Comparison of ENCODE assay signal across 8 cellular contexts in the genomic region with DNA sequence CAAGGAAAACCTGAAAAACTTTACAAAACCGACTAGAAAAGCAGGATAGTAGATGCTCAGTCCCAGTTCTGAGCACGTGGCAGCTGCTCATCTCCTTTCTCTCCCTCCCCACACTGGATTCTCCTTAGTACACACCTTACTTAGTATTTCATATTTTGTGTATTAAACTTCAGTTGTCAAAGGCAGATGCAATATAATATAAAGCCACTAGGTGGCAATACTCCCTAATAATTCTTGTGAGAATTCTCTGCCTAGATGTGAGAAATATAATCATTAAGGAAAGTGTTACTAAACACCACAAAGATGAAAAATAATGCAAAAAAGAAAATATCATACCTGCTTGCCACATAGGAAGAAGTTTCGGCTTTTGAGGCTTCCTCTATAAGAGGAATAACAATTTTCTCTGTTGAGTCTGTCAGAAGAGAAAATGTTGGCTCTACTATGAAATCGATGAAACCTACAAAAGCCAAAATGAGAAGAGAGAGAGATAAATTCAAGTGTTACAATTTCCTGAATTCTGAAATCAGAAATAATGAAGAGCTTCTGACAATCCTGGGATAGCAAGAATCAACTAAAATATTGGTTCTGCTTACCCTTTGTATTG.
A peak's percentile ranks its signal among the peaks of the same experiment; 100 is the strongest.
DNase-seq lines count a peak whose midpoint lies in the region; ATAC-seq, FAIRE-seq and TF ChIP-seq lines count a peak whose summit lies in the region.

No MANE protein-coding gene starts in this region.

- CTCF ChIA-PET in PC-3 (lab: Charles Lee) = no interaction called here
- CTCF ChIA-PET in naive thymus-derived CD4-positive, alpha-beta T cell (lab: Charles Lee) = interaction anchor here (0.6 to 1.2 kb wide), 6 partner anchors 9 to 793 kb away, joined by 3 to 4 read pairs (median 3); no protein-coding TSS in a partner anchor

- POLR2A ChIA-PET in PC-3 (lab: Charles Lee; ENCODE audit: unreplicated experiment) = interaction anchor here (0.6 kb wide), 1 partner anchor 289 kb away, joined by 3 read pairs; no protein-coding TSS in a partner anchor
- POLR2A ChIA-PET in naive thymus-derived CD4-positive, alpha-beta T cell (lab: Charles Lee) = no interaction called here

- ATAC-seq in GM18907 (IDR thresholded peaks at IDR 0.05; ENCODE audit: unreplicated experiment) = peak; percentile 79
- peak; percentile 46 for ATAC-seq in PC-3
- ATAC-seq in naive thymus-derived CD4-positive, alpha-beta T cell = peak; percentile 63
- no peak for ATAC-seq in GM19328 (IDR thresholded peaks at IDR 0.05; ENCODE audit: unreplicated experiment)
- ATAC-seq in HG03196 (IDR thresholded peaks at IDR 0.05; ENCODE audit: unreplicated experiment) = no peak

- H3K36me3 ChIP-seq in PC-3 (ENCODE audit: low read depth, low read length) = no peaks in the 10 kb centered on the region
- H3K36me3 ChIP-seq in naive thymus-derived CD4-positive, alpha-beta T cell (ENCODE audit: control insufficient read depth in 2 of 3, insufficient read depth in 3 of 3, low read length in 3 of 3) = no peaks in the 10 kb centered on the region

- no peaks in the 10 kb centered on the region for H3K36me3 Mint-ChIP-seq in naive thymus-derived CD4-positive, alpha-beta T cell

- no peaks in the 10 kb centered on the region for H3F3A ChIP-seq in PC-3 (ENCODE audit: low read length, unreplicated experiment)

- no TSS peak for BruUV-seq in PC-3 (replicated peaks; lab: Mats Ljungman, UMichigan)

- peak; percentile 70 for TF ChIP-seq RAD21 in Ishikawa (IDR thresholded peaks at IDR 0.05; ENCODE audit: low read depth)

- H2AFZ ChIP-seq in PC-3 (ENCODE audit: low read length) = no peak overlapping the region

- no peak overlapping the region for H3K4me2 ChIP-seq in PC-3 (ENCODE audit: low read length)

- no peaks in the 10 kb centered on the region for H3K4me1 ChIP-seq in PC-3 (ENCODE audit: insufficient read depth, low read length)
- no peaks in the 10 kb centered on the region for H3K4me1 ChIP-seq in naive thymus-derived CD4-positive, alpha-beta T cell (ENCODE audit: control insufficient read depth in 2 of 2, insufficient read depth in 2 of 2, low read length in 2 of 2)

- no peak overlapping the region for H3K27ac ChIP-seq in PC-3 (ENCODE audit: low read length)
- no peak overlapping the region for H3K27ac ChIP-seq in naive thymus-derived CD4-positive, alpha-beta T cell (ENCODE audit: low read depth, low read length)

- H3K4me3 ChIP-seq in PC-3 (ENCODE audit: low read length) = no peak overlapping the region
- no peak overlapping the region for H3K4me3 ChIP-seq in naive thymus-derived CD4-positive, alpha-beta T cell (ENCODE audit: low read length)

- H3K9me3 Mint-ChIP-seq in naive thymus-derived CD4-positive, alpha-beta T cell = peaks cover 0 to 12% (median 4%) of the 10 kb centered on the region in 11 donors

- H3K27ac Mint-ChIP-seq in naive thymus-derived CD4-positive, alpha-beta T cell = no peak overlapping the region

- peaks cover 5 to 17% (median 9%) of the 10 kb centered on the region in 5 donors for H3K27me3 Mint-ChIP-seq in naive thymus-derived CD4-positive, alpha-beta T cell

- no peak for TF ChIP-seq EP300 in Ishikawa (IDR thresholded peaks at IDR 0.05; ENCODE audit: borderline replicate concordance)

- no peaks in the 10 kb centered on the region for H3K79me2 ChIP-seq in PC-3 (ENCODE audit: low read length)

- H3K9me2 ChIP-seq in PC-3 (replicated peaks; ENCODE audit: low read length) = no peaks in the 10 kb centered on the region

- no peaks in the 10 kb centered on the region for H3K4me1 Mint-ChIP-seq in naive thymus-derived CD4-positive, alpha-beta T cell

- no peaks in the 10 kb centered on the region for H4K20me1 ChIP-seq in PC-3 (ENCODE audit: low read length)

- H3K27me3 ChIP-seq in PC-3 (ENCODE audit: low read length) = no peaks in the 10 kb centered on the region; the same call in 1 of the 2 replicates
- H3K27me3 ChIP-seq in naive thymus-derived CD4-positive, alpha-beta T cell (ENCODE audit: control insufficient read depth in 2 of 2, insufficient read depth in 2 of 2, low read length in 2 of 2) = no peaks in the 10 kb centered on the region

- H3K4me3 Mint-ChIP-seq in naive thymus-derived CD4-positive, alpha-beta T cell = no peak overlapping the region

- H3K9ac ChIP-seq in PC-3 (ENCODE audit: low read length) = no peak overlapping the region

- intact Hi-C loops in PC-3 (cut with micrococcal nuclease) = loop anchor here (1.0 kb wide), 1 partner anchor 464 kb away; no protein-coding TSS in a partner anchor
- intact Hi-C loops in naive thymus-derived CD4-positive, alpha-beta T cell (cut with micrococcal nuclease) = loop anchor here (1.0 kb wide), 2 partner anchors 464 to 794 kb away; no protein-coding TSS in a partner anchor

- FAIRE-seq in endometrium (lab: Jason Lieb, UNC) = peak; percentile 91

- TF ChIP-seq CTCF in PC-3 (conservative IDR thresholded peaks at IDR 0.05; ENCODE audit: low read depth, low read length) = peak; percentile 85

- DNase-seq in Ammon's horn (ENCODE audit: low spot score) (peak; percentile 13), PC-3 (peak; percentile 86)
- peak in 4 of 9 donors; percentile 10 to 41 (median 24) for DNase-seq in naive thymus-derived CD4-positive, alpha-beta T cell

- H3K9me3 ChIP-seq in PC-3 (ENCODE audit: low read length) = no peaks in the 10 kb centered on the region
- H3K9me3 ChIP-seq in naive thymus-derived CD4-positive, alpha-beta T cell (ENCODE audit: control insufficient read depth in 2 of 3, low read length in 3 of 3) = no peaks in the 10 kb centered on the region

TF ChIP-seq in Ishikawa, 13 proteins besides CTCF, POLR2A, EP300 and RAD21:
- TF ChIP-seq EGR1 (IDR thresholded peaks at IDR 0.05) = no peak
- TF ChIP-seq, protein P1, sequence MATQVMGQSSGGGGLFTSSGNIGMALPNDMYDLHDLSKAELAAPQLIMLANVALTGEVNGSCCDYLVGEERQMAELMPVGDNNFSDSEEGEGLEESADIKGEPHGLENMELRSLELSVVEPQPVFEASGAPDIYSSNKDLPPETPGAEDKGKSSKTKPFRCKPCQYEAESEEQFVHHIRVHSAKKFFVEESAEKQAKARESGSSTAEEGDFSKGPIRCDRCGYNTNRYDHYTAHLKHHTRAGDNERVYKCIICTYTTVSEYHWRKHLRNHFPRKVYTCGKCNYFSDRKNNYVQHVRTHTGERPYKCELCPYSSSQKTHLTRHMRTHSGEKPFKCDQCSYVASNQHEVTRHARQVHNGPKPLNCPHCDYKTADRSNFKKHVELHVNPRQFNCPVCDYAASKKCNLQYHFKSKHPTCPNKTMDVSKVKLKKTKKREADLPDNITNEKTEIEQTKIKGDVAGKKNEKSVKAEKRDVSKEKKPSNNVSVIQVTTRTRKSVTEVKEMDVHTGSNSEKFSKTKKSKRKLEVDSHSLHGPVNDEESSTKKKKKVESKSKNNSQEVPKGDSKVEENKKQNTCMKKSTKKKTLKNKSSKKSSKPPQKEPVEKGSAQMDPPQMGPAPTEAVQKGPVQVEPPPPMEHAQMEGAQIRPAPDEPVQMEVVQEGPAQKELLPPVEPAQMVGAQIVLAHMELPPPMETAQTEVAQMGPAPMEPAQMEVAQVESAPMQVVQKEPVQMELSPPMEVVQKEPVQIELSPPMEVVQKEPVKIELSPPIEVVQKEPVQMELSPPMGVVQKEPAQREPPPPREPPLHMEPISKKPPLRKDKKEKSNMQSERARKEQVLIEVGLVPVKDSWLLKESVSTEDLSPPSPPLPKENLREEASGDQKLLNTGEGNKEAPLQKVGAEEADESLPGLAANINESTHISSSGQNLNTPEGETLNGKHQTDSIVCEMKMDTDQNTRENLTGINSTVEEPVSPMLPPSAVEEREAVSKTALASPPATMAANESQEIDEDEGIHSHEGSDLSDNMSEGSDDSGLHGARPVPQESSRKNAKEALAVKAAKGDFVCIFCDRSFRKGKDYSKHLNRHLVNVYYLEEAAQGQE (IDR thresholded peaks at IDR 0.05; ENCODE audit: low read depth) = no peak
- TF ChIP-seq, protein P2, sequence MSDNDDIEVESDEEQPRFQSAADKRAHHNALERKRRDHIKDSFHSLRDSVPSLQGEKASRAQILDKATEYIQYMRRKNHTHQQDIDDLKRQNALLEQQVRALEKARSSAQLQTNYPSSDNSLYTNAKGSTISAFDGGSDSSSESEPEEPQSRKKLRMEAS (IDR thresholded peaks at IDR 0.05) = no peak
- TF ChIP-seq CREB1 (IDR thresholded peaks at IDR 0.05; ENCODE audit: low read depth) = no peak
- TF ChIP-seq TEAD4 (IDR thresholded peaks at IDR 0.05) = no peak
- TF ChIP-seq CEBPB (IDR thresholded peaks at IDR 0.05) = no peak
- TF ChIP-seq TAF1 (IDR thresholded peaks at IDR 0.05; ENCODE audit: low read depth) = no peak
- TF ChIP-seq TCF12 (IDR thresholded peaks at IDR 0.05; ENCODE audit: low read depth) = no peak
- no peak for TF ChIP-seq NFIC (IDR thresholded peaks at IDR 0.05)
- TF ChIP-seq YY1 (IDR thresholded peaks at IDR 0.05; ENCODE audit: low read depth) = no peak
- TF ChIP-seq, protein P3, sequence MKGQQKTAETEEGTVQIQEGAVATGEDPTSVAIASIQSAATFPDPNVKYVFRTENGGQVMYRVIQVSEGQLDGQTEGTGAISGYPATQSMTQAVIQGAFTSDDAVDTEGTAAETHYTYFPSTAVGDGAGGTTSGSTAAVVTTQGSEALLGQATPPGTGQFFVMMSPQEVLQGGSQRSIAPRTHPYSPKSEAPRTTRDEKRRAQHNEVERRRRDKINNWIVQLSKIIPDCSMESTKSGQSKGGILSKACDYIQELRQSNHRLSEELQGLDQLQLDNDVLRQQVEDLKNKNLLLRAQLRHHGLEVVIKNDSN (IDR thresholded peaks at IDR 0.05) = no peak
- no peak for TF ChIP-seq FOXM1 (IDR thresholded peaks at IDR 0.05; ENCODE audit: borderline replicate concordance, low read depth)
- no peak for TF ChIP-seq ZBTB7A (IDR thresholded peaks at IDR 0.05; ENCODE audit: low read depth)

Comparison
In these comparisons a context has a peak if more than half of its experiments do, and no peak if none do; other contexts are left out.
1. ATAC-seq: peak in GM18907 (single experiment), PC-3 (single experiment) and naive thymus-derived CD4-positive, alpha-beta T cell (single experiment); none in GM19328 (single experiment) and HG03196 (single experiment).